11 cellular contexts compared by ENCODE assay signal in the genomic region with DNA sequence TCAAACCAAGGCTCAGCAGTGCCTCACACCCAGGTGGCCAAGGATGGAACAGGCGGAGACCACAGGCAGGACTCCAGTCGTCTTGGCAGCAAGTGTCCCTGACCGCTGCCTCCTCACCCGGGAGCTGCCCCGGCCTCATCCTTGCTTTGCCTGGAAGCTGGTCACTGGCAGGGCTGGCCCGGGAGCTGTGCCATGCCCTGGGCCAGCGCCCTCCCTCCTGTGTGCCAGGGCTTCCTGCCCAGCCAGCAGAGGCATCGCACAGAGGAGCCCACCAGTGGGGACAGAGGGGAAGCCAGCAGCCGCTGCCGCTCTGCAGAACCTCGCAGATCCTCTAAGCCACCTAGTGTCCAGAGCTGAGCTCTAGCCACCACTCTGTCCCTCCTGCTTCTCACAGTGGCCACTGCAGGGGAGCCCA. TPM values are rescaled to one million over a fixed set of nuclear protein-coding genes. Genes with fewer than 3 reads are reported as not detected.
A peak's percentile ranks its signal among the peaks of the same experiment; 100 is the strongest.
DNase-seq lines count a peak whose midpoint lies in the region; TF ChIP-seq lines count a peak whose summit lies in the region.
"Had no signal": no experiment of that assay in that cellular context is flagged by ENCODE, and none has a peak within 500 bp of the region (broad histone marks: within the 10 kb centered on the region; RNA-seq: fewer than 3 reads in every experiment).

No MANE protein-coding gene starts in this region.

- intact Hi-C loops in dorsolateral prefrontal cortex (cut with DNase I) (loop anchor here in 1 of 2 donors (5.0 kb wide), 2 partner anchors 51 to 191 kb away; no protein-coding TSS in a partner anchor), uterus (cut with DNase I; ENCODE audit: low total_unique reads) (no loop called here)

- no peak for TF ChIP-seq POLR2A in uterus (IDR thresholded peaks at IDR 0.05)

- H3K4me3 ChIP-seq in dorsolateral prefrontal cortex, result peak overlapping the region in 1 of 59 donors; percentile 14
- H3K4me3 ChIP-seq in uterus, result no peak overlapping the region
- H3K4me3 ChIP-seq: skin epidermis had no signal

- H3K27ac ChIP-seq in dorsolateral prefrontal cortex (peak overlapping the region in 5 of 59 donors; percentile 5 to 55 (median 48)), uterus (peak overlapping the region; percentile 68 to 87)

- H3K4me1 ChIP-seq in uterus, result no peaks in the 10 kb centered on the region

- DNase-seq in NCI-H2227 (lab: John Stamatoyannopoulos, UW; ENCODE audit: unreplicated experiment), result peak; percentile 25
- DNase-seq in NCI-H2227 treated with DMSO at 0.1 percent for 48 hours (lab: John Stamatoyannopoulos, UW), result no peak
- DNase-seq in dorsolateral prefrontal cortex, result peak; percentile 35 to 84 (median 72)
- DNase-seq in lung microvascular endothelial cell (ENCODE audit: low read depth in 2 of 2), result peak; percentile 16 to 86
- no peak for DNase-seq in uterus
- DNase-seq in GM20000 (ENCODE audit: low spot score), result no peak
- DNase-seq in SKM-1 (lab: John Stamatoyannopoulos, UW; ENCODE audit: unreplicated experiment), result no peak
- DNase-seq in H4 (ENCODE audit: low spot score), result no peak
- DNase-seq: AML-193, T-helper 9 cell had no signal

- H3K9me3 ChIP-seq in uterus, result no peaks in the 10 kb centered on the region

- H3K27me3 ChIP-seq in dorsolateral prefrontal cortex (peaks cover 0 to 99% (median 73%) of the 10 kb centered on the region in 45 donors), uterus (peaks cover 0 to 4% of the 10 kb centered on the region in 2 donors)

- peak in 53 of 56 donors; percentile 9 to 74 (median 52) for TF ChIP-seq CTCF in dorsolateral prefrontal cortex (IDR thresholded peaks at IDR 0.05 in 54 of 56, conservative IDR thresholded peaks at IDR 0.05 in 2 of 56; ENCODE audit: low read depth in 1 of 56, partially characterized antibody in 56 of 56)
- peak; percentile 25 to 41 (median 26) for TF ChIP-seq CTCF in uterus (IDR thresholded peaks at IDR 0.05)
- TF ChIP-seq CTCF in GM20000 (IDR thresholded peaks at IDR 0.05; ENCODE audit: extremely low read depth, missing control alignments), result no peak

- H3K36me3 ChIP-seq in uterus, result no peaks in the 10 kb centered on the region

RNA-seq across cellular contexts. Expression of a gene that starts 7.8 kb away (rescaled TPM):
- total RNA-seq in dorsolateral prefrontal cortex (1 to 10 TPM in 114 of 120 experiments, under 1 TPM in 6; 0.34 to 6.1 (median 2.8) TPM), lung microvascular endothelial cell (0.99 and 1.1 TPM in 2 replicates), uterus (10 to 100 TPM in 1 of 4 donors, 1 to 10 TPM in 2, under 1 TPM in 1; 0.59 to 49.2 (median 3.9) TPM)
- total RNA-seq in H4 (2014; rRNA removed; shearing (Covaris generic)), result 0.17 TPM in 1 of 2 replicates, not detected in the other

Comparison
In these comparisons a context has a peak if more than half of its experiments do, and no peak if none do; other contexts are left out.
1. DNase-seq: peak in NCI-H2227 (single experiment), dorsolateral prefrontal cortex (10 of 10) and lung microvascular endothelial cell (2 of 2); none in NCI-H2227 treated with DMSO at 0.1 percent for 48 hours (single experiment), uterus (0 of 2), GM20000 (single experiment), SKM-1 (single experiment) and H4 (single experiment).